In the genomic region with DNA sequence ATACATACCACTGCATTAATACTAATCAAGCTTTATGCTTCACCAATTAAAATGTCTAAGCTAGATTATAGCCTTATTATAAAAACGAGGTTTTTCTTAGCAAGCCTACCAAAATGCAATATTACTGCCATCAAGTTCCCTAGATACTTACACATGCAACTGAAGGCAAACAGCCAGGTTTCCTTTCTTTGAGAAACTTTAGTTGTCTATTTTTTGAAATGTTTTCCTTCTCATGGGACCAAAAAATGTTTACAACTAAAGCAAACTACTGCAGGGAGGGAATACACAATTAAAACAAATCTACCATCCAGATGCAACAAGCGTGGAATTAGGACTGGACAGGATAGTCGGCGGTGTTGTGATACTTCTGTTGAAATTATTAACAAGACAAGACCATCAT, we compare ENCODE assay signal across 8 cellular contexts. TPM values are rescaled to one million over a fixed set of nuclear protein-coding genes. Genes with fewer than 3 reads are reported as not detected.
DNase-seq lines count a peak whose midpoint lies in the region; ATAC-seq and TF ChIP-seq lines count a peak whose summit lies in the region.

No MANE protein-coding gene starts in this region.

- no peaks in the 10 kb centered on the region for H3K27me3 Mint-ChIP-seq in H9 (ENCODE audit: low read depth)

- H4K20me1 ChIP-seq in H9 (ENCODE audit: control insufficient read depth, insufficient read depth, insufficient read length): no peaks in the 10 kb centered on the region

- H3T11ph ChIP-seq in H9 (ENCODE audit: low read length): no peak overlapping the region

- peak overlapping the region; percentile 96 for H3K9ac ChIP-seq in H9 (ENCODE audit: extremely low read depth, insufficient read length, low read length)
- peak overlapping the region; percentile 19 to 99 (median 95) for H3K9ac ChIP-seq in skeletal muscle tissue (ENCODE audit: low read depth in 1 of 3, low read length in 3 of 3)

- TF ChIP-seq CTCF in H9 (conservative IDR thresholded peaks at IDR 0.05) (no peak), WI38 (IDR thresholded peaks at IDR 0.05; ENCODE audit: low read depth, low read length) (no peak), foreskin fibroblast (IDR thresholded peaks at IDR 0.05; ENCODE audit: low read depth, low read length) (no peak)

- H3K9me3 ChIP-seq in H9 (ENCODE audit: control insufficient read depth, low read depth, low read length) (no peaks in the 10 kb centered on the region), skeletal muscle tissue (ENCODE audit: control insufficient read depth in 3 of 3, low read length in 3 of 3) (no peaks in the 10 kb centered on the region)

- H3K9me3 Mint-ChIP-seq in H9: peaks cover 9 to 11% of the 10 kb centered on the region in 2 experiments

- no peak overlapping the region for H3K14ac ChIP-seq in H9 (ENCODE audit: insufficient read depth, low read length)

- DNase-seq in H9 (no peak), foreskin fibroblast (peak in 1 of 2 donors; percentile 9), NCI-H2227 treated with DMSO at 0.1 percent for 48 hours (lab: John Stamatoyannopoulos, UW) (no peak)

- H3K36me3 ChIP-seq in skeletal muscle tissue (ENCODE audit: control insufficient read depth in 3 of 3, insufficient read depth in 3 of 3, low read length in 3 of 3): no peaks in the 10 kb centered on the region

- H2BK5ac ChIP-seq in H9 (ENCODE audit: insufficient read length, low read length): no peak overlapping the region

- peaks cover 45 to 54% of the 10 kb centered on the region in 2 experiments for H3K4me1 Mint-ChIP-seq in H9

- H3K4me3 ChIP-seq in WI38 (ENCODE audit: low read depth, low read length) (peak overlapping the region; percentile 93), foreskin fibroblast (ENCODE audit: low read depth in 1 of 2, low read length in 2 of 2) (peak overlapping the region; percentile 93), skeletal muscle tissue (ENCODE audit: low read length in 3 of 3) (peak overlapping the region; percentile 14 to 90 (median 90))

- H2BK12ac ChIP-seq in H9 (ENCODE audit: insufficient read length, low read depth, low read length): no peak overlapping the region

- no CpG with 5 or more reads among the region's 4 CpGs for WGBS in H9 (ENCODE audit: extremely low coverage, insufficient read length, low lambda C conversion rate)

- H3K4ac ChIP-seq in H9 (ENCODE audit: low read depth, low read length): no peak overlapping the region

- H3K23me2 ChIP-seq in H9 (ENCODE audit: insufficient read length, low read depth, low read length, poor library complexity, severe bottlenecking): peaks cover 3% of the 10 kb centered on the region

- no peak overlapping the region for H2AFZ ChIP-seq in H9 (ENCODE audit: low read length)

- H3K27ac ChIP-seq in H9 (ENCODE audit: insufficient read length, low read depth, low read length) (peak overlapping the region; percentile 98), skeletal muscle tissue (ENCODE audit: low read depth, low read length) (peak overlapping the region; percentile 99)

- H3K27me3 ChIP-seq in H9 (ENCODE audit: insufficient read depth, low read length): no peaks in the 10 kb centered on the region
- no peaks in the 10 kb centered on the region for H3K27me3 ChIP-seq in skeletal muscle tissue (ENCODE audit: control insufficient read depth in 3 of 3, insufficient read depth in 3 of 3, low read length in 3 of 3)

- no peak overlapping the region for H2BK120ac ChIP-seq in H9 (ENCODE audit: low read depth, low read length, poor library complexity, severe bottlenecking)

- H3K4me1 ChIP-seq in H9 (ENCODE audit: insufficient read depth, low read length): peaks cover 4% of the 10 kb centered on the region; the same call in 1 of the 2 replicates
- peaks cover 4 to 21% (median 9%) of the 10 kb centered on the region in 3 donors for H3K4me1 ChIP-seq in skeletal muscle tissue (ENCODE audit: control insufficient read depth in 3 of 3, insufficient read depth in 3 of 3, low read length in 3 of 3)

- H4K5ac ChIP-seq in H9 (ENCODE audit: insufficient read length, low read depth, low read length): no peak overlapping the region

- ATAC-seq in HG02938 (IDR thresholded peaks at IDR 0.05; ENCODE audit: unreplicated experiment) (no peak), GM18870 (IDR thresholded peaks at IDR 0.05; ENCODE audit: unreplicated experiment) (no peak)
- ATAC-seq in activated CD4-positive, CD25-positive, alpha-beta regulatory T cell treated with anti-CD3 and anti-CD28 coated beads, Interleukin-2, amount 50 U/mL, for 24 hours: no peak

- no peak overlapping the region for H2BK15ac ChIP-seq in H9 (ENCODE audit: low read depth, low read length)

- H3K27ac Mint-ChIP-seq in H9: peak overlapping the region; percentile 98 to 100 (median 99)

- H4K91ac ChIP-seq in H9 (ENCODE audit: insufficient read length, low read depth, low read length): no peak overlapping the region

- no peak overlapping the region for H4K8ac ChIP-seq in H9 (replicated peaks; ENCODE audit: insufficient read length, low read depth, low read length)

- H3K79me1 ChIP-seq in H9 (ENCODE audit: insufficient read depth, low read depth, low read length, poor library complexity, severe bottlenecking): peaks cover 4% of the 10 kb centered on the region

- H2BK20ac ChIP-seq in H9 (ENCODE audit: low read depth, low read length, poor library complexity, severe bottlenecking): no peak overlapping the region

- H3K36me3 Mint-ChIP-seq in H9 (ENCODE audit: insufficient read depth in 1 of 3, low read depth in 3 of 3): peaks cover 30 to 43% (median 37%) of the 10 kb centered on the region in 3 experiments

- no peak overlapping the region for H3K18ac ChIP-seq in H9 (ENCODE audit: insufficient read length, low read depth, low read length)

- peaks cover 34% of the 10 kb centered on the region; the same call in 1 of the 2 replicates for H3K79me2 ChIP-seq in H9 (ENCODE audit: insufficient read depth, low read length)

- H3K4me2 ChIP-seq in H9 (ENCODE audit: insufficient read depth, insufficient read length, low read length): peak overlapping the region; percentile 80

- no peak overlapping the region for H3K23ac ChIP-seq in H9 (ENCODE audit: insufficient read length, low read depth, low read length)

- H3K56ac ChIP-seq in H9 (ENCODE audit: insufficient read length, low read depth, low read length): no peak overlapping the region

- peak overlapping the region; percentile 96 to 97 for H3K4me3 Mint-ChIP-seq in H9

- no peak overlapping the region for H2AK5ac ChIP-seq in H9 (ENCODE audit: insufficient read length, low read length)

RNA-seq across cellular contexts. Expression of a gene that starts 1.3 kb away (rescaled TPM):
- total RNA-seq in H9 (2021) (78.9 and 80.7 TPM in 2 replicates), skeletal muscle tissue (71.0 TPM)
